In the genomic region with DNA sequence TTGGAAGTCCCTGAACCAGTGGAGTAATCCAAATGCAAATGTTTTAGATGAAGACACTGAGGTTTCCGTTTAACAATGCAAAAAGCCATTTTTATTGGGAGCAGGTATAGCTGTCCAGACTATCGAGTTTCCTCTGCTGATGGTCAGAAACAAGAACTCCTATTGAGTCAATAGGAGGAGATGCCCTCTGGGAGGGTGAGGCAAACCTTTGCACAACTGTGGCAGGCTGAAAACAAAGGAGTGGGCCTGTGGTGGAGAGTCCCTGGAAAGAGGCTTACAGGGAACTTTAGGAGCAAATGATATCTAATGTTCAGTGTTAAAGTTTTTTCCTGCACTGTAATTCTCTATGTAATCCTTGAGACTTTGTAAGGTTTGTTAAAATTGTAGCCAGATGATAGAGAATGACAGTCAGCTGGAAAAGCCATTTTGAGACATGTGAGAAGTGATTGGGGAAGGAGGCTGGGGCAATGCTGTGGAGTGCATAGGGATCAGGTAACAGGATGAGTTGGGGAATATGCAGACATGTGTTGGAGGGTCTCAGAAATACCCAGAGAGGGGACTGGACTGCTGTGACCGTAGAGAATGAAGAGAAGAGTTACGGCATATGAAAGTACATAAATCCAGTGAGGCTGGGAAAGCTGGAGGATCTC, we compare ENCODE assay signal across 20 cellular contexts. TPM values are rescaled to one million over a fixed set of nuclear protein-coding genes. Genes with fewer than 3 reads are reported as not detected.
DNase-seq lines count a peak whose midpoint lies in the region; ATAC-seq and TF ChIP-seq lines count a peak whose summit lies in the region.
"Had no signal": no experiment of that assay in that cellular context is flagged by ENCODE, and none has a peak within 500 bp of the region (broad histone marks: within the 10 kb centered on the region; RNA-seq: fewer than 3 reads in every experiment).

No MANE protein-coding gene starts in this region.

- no peaks in the 10 kb centered on the region for H3K9me3 ChIP-seq in mammary epithelial cell (replicated peaks; ENCODE audit: insufficient read depth, low read length)
- no peaks in the 10 kb centered on the region for H3K9me3 ChIP-seq in smooth muscle cell (replicated peaks; ENCODE audit: low read depth)

- ATAC-seq in GM21619 (IDR thresholded peaks at IDR 0.05; ENCODE audit: unreplicated experiment) = no peak
- ATAC-seq: GM12878 had no signal

- H3K4me1 Mint-ChIP-seq in MCF 10A (ENCODE audit: insufficient read depth, unreplicated experiment) = no peaks in the 10 kb centered on the region
- H3K4me1 Mint-ChIP-seq in nephron = peaks cover 41% of the 10 kb centered on the region
- peaks cover 2% of the 10 kb centered on the region for H3K4me1 Mint-ChIP-seq in activated CD4-positive, alpha-beta memory T cell treated with anti-CD3 and anti-CD28 coated beads, Interleukin-2, amount 10 ng/mL, durations not matched to agents 7 days and 5 days

- 55% methylated on average over 4 of the region's 4 CpGs for WGBS in mammary epithelial cell (ENCODE audit: low coverage, missing lambda C conversion rate)
- WGBS in smooth muscle cell (ENCODE audit: low lambda C conversion rate) = 80% methylated on average over 4 of the region's 4 CpGs

- H3K36me3 Mint-ChIP-seq in MCF 10A (ENCODE audit: insufficient read depth, unreplicated experiment) (no peaks in the 10 kb centered on the region), nephron (ENCODE audit: low read depth) (no peaks in the 10 kb centered on the region)
- H3K36me3 Mint-ChIP-seq in activated CD4-positive, alpha-beta memory T cell treated with anti-CD3 and anti-CD28 coated beads, Interleukin-2, amount 10 ng/mL, durations not matched to agents 7 days and 5 days (ENCODE audit: low read depth) = peaks cover 8% of the 10 kb centered on the region
- H3K36me3 Mint-ChIP-seq: CD4-positive, alpha-beta memory T cell had no signal

- POLR2A ChIA-PET in MCF 10A (lab: Yijun Ruan, JAX) = interaction anchor here (0.8 to 1.5 kb wide), 2 partner anchors 12 to 13 kb away, joined by 3 read pairs; no protein-coding TSS in a partner anchor
- POLR2A ChIA-PET in activated CD4-positive, alpha-beta memory T cell treated with anti-CD3 and anti-CD28 coated beads, Interleukin-2, amount 10 ng/mL, durations not matched to agents 7 days and 5 days (lab: Charles Lee) = no interaction called here

- dilution Hi-C loops in mammary epithelial cell (cut with HindIII; ENCODE audit: low sequenced_read_pairs) = no loop called here

- H3K79me2 ChIP-seq in mammary epithelial cell (ENCODE audit: insufficient read depth, low read length) (no peaks in the 10 kb centered on the region), smooth muscle cell (ENCODE audit: low read depth) (no peaks in the 10 kb centered on the region)

- H4K20me1 ChIP-seq in mammary epithelial cell (ENCODE audit: insufficient read depth, low read length) = no peaks in the 10 kb centered on the region
- no peaks in the 10 kb centered on the region for H4K20me1 ChIP-seq in smooth muscle cell (ENCODE audit: low read depth)

- in situ Hi-C loops in mammary epithelial cell (cut with MboI; ENCODE audit: low sequenced_read_pairs in 2 of 2) (no loop called here), SK-MEL-5 (cut with HindIII; ENCODE audit: low pct_unique_long_range_greater_than_20kb, low sequenced_read_pairs) (no loop called here)

- H3K9ac ChIP-seq in mammary epithelial cell (ENCODE audit: insufficient read depth, low read length) (no peak overlapping the region), smooth muscle cell (ENCODE audit: low read depth) (no peak overlapping the region)
- H3K9ac ChIP-seq: GM23248 had no signal

- H3K27me3 ChIP-seq in mammary epithelial cell (ENCODE audit: insufficient read depth, low read length) = no peaks in the 10 kb centered on the region
- no peaks in the 10 kb centered on the region for H3K27me3 ChIP-seq in smooth muscle cell (ENCODE audit: low read depth)

- H3K4me3 Mint-ChIP-seq in MCF 10A (ENCODE audit: unreplicated experiment) (no peak overlapping the region), nephron (no peak overlapping the region)
- H3K4me3 Mint-ChIP-seq in activated CD4-positive, alpha-beta memory T cell treated with anti-CD3 and anti-CD28 coated beads, Interleukin-2, amount 10 ng/mL, durations not matched to agents 7 days and 5 days = no peak overlapping the region
- H3K4me3 Mint-ChIP-seq: CD4-positive, alpha-beta memory T cell had no signal

- H2AFZ ChIP-seq in mammary epithelial cell (ENCODE audit: low read depth, low read length) (peak overlapping the region; percentile 10), smooth muscle cell (ENCODE audit: low read depth) (peak overlapping the region; percentile 37)
- H2AFZ ChIP-seq: GM23248 had no signal

- intact Hi-C loops in mammary epithelial cell (cut with micrococcal nuclease) (no loop called here), MCF 10A (cut with micrococcal nuclease) (no loop called here)

- TF ChIP-seq CTCF in mammary epithelial cell (conservative IDR thresholded peaks at IDR 0.05 in 1 of 2, IDR thresholded peaks at IDR 0.05 in 1 of 2; ENCODE audit: extremely low read depth in 1 of 2, insufficient read depth in 1 of 2, low read depth in 1 of 2, low read length in 2 of 2) = no peak
- TF ChIP-seq CTCF in MCF 10A (IDR thresholded peaks at IDR 0.05; ENCODE audit: unreplicated experiment) = no peak
- TF ChIP-seq CTCF in nephron (IDR thresholded peaks at IDR 0.05; ENCODE audit: unreplicated experiment in 3 of 3) = no peak
- TF ChIP-seq CTCF in smooth muscle cell (IDR thresholded peaks at IDR 0.05; ENCODE audit: borderline replicate concordance, insufficient read depth, poor library complexity, severe bottlenecking) = no peak

- no peaks in the 10 kb centered on the region for H3K27me3 Mint-ChIP-seq in MCF 10A (ENCODE audit: insufficient read depth, unreplicated experiment)
- no peaks in the 10 kb centered on the region for H3K27me3 Mint-ChIP-seq in nephron (ENCODE audit: low read depth)
- H3K27me3 Mint-ChIP-seq in activated CD4-positive, alpha-beta memory T cell treated with anti-CD3 and anti-CD28 coated beads, Interleukin-2, amount 10 ng/mL, durations not matched to agents 7 days and 5 days = peaks cover 2% of the 10 kb centered on the region
- H3K27me3 Mint-ChIP-seq: CD4-positive, alpha-beta memory T cell had no signal

- H3F3A ChIP-seq in smooth muscle cell (ENCODE audit: low read depth) = no peaks in the 10 kb centered on the region

- CTCF ChIA-PET in mammary epithelial cell (lab: Charles Lee; ENCODE audit: low non-redundant PET) (interaction anchor here (0.6 kb wide), 1 partner anchor 18 kb away, joined by 4 read pairs; no protein-coding TSS in a partner anchor), MCF 10A (lab: Yijun Ruan, JAX) (interaction anchor here (0.7 kb wide), 1 partner anchor 45 kb away, joined by 4 read pairs; no protein-coding TSS in a partner anchor)
- CTCF ChIA-PET in activated CD4-positive, alpha-beta memory T cell treated with anti-CD3 and anti-CD28 coated beads, Interleukin-2, amount 10 ng/mL, durations not matched to agents 7 days and 5 days (lab: Charles Lee) = interaction anchor here (1.2 kb wide), 1 partner anchor 21 kb away, joined by 3 read pairs; no protein-coding TSS in a partner anchor

- H3K27ac ChIP-seq in mammary epithelial cell (ENCODE audit: insufficient read depth, low read depth, low read length) (no peak overlapping the region), smooth muscle cell (ENCODE audit: low read depth) (no peak overlapping the region)
- H3K27ac ChIP-seq: GM23248, SK-N-MC had no signal

- DNase-seq in mammary epithelial cell = no peak
- no peak for DNase-seq in MCF 10A (ENCODE audit: unreplicated experiment)
- DNase-seq in SK-MEL-5 (ENCODE audit: low read depth, low spot score) = peak; percentile 43
- no peak for DNase-seq in smooth muscle cell (lab: John Stamatoyannopoulos, UW; ENCODE audit: unreplicated experiment)
- DNase-seq in activated CD4-positive, alpha-beta memory T cell treated with anti-CD3 and anti-CD28 coated beads, Interleukin-2, amount 10 ng/mL, durations not matched to agents 7 days and 5 days = no peak
- DNase-seq in NCI-H2081 treated with DMSO at 0.1 percent for 48 hours (lab: John Stamatoyannopoulos, UW) = no peak
- DNase-seq: Calu3; CD4-positive, alpha-beta memory T cell; EL; GM23248; KBM-7; MV-4-11; NCI-H187 treated with DMSO at 0.1 percent for 48 hours; NCI-H446 treated with DMSO at 0.1 percent for 48 hours; NCI-H774; Right ventricle myocardium superior had no signal

- H3K4me1 ChIP-seq in mammary epithelial cell (ENCODE audit: insufficient read depth, low read length) = no peaks in the 10 kb centered on the region
- H3K4me1 ChIP-seq in smooth muscle cell (ENCODE audit: low read depth) = no peaks in the 10 kb centered on the region

- H3K27ac Mint-ChIP-seq in MCF 10A (ENCODE audit: low read depth, unreplicated experiment) = no peak overlapping the region
- peak overlapping the region; percentile 73 to 79 (median 76) for H3K27ac Mint-ChIP-seq in nephron
- H3K27ac Mint-ChIP-seq in activated CD4-positive, alpha-beta memory T cell treated with anti-CD3 and anti-CD28 coated beads, Interleukin-2, amount 10 ng/mL, durations not matched to agents 7 days and 5 days = no peak overlapping the region

- H3K9me3 Mint-ChIP-seq in MCF 10A (ENCODE audit: unreplicated experiment) (no peaks in the 10 kb centered on the region), nephron (peaks cover 1% of the 10 kb centered on the region)
- H3K9me3 Mint-ChIP-seq in activated CD4-positive, alpha-beta memory T cell treated with anti-CD3 and anti-CD28 coated beads, Interleukin-2, amount 10 ng/mL, durations not matched to agents 7 days and 5 days = peaks cover 4% of the 10 kb centered on the region

- no peaks in the 10 kb centered on the region for H3K36me3 ChIP-seq in mammary epithelial cell (ENCODE audit: insufficient read depth, low read length)
- H3K36me3 ChIP-seq in smooth muscle cell (ENCODE audit: low read depth) = no peaks in the 10 kb centered on the region

- BruUV-seq in mammary epithelial cell (replicated peaks; lab: Mats Ljungman, UMichigan) (no TSS peak), MCF 10A (replicated peaks; lab: Mats Ljungman, UMichigan) (no TSS peak)

- H3K4me3 ChIP-seq in mammary epithelial cell (replicated peaks in 1 of 3; ENCODE audit: insufficient read depth in 1 of 3, low read depth in 2 of 3, low read length in 3 of 3) (no peak overlapping the region), smooth muscle cell (no peak overlapping the region)
- H3K4me3 ChIP-seq: GM12878, GM23248, SK-N-MC had no signal

- H3K4me2 ChIP-seq in mammary epithelial cell (ENCODE audit: insufficient read depth, low read depth, low read length) = no peak overlapping the region
- H3K4me2 ChIP-seq in smooth muscle cell = no peak overlapping the region

RNA-seq across cellular contexts. Expression of gene EML4, which starts 15.1 kb away (rescaled TPM):
- 10 to 100 TPM; 32.0 to 32.2 TPM for total RNA-seq in mammary epithelial cell
- 19.9 TPM for polyA plus RNA-seq in mammary epithelial cell
- 35.2 TPM for polyA minus RNA-seq in mammary epithelial cell
- 31.2 and 34.5 TPM in 2 replicates for total RNA-seq in MCF 10A (2022)
- 78.4 and 81.7 TPM in 2 replicates for total RNA-seq in SK-MEL-5 (2014; rRNA removed; shearing (Covaris generic))
- 55.3 and 74.0 TPM in 2 replicates for polyA plus RNA-seq in SK-MEL-5 (2015; cell fraction: cytosol; rRNA removed)
- polyA plus RNA-seq in SK-MEL-5 (2015; cell fraction: nucleus; rRNA removed) = 163 and 189 TPM in 2 replicates
- 46.2 and 55.9 TPM in 2 replicates for total RNA-seq in smooth muscle cell
- polyA plus RNA-seq in smooth muscle cell = 33.6 and 39.9 TPM in 2 replicates
- 100 to 1,000 TPM; 130 to 133 TPM for total RNA-seq in activated CD4-positive, alpha-beta memory T cell treated with anti-CD3 and anti-CD28 coated beads, Interleukin-2, amount 10 ng/mL, durations not matched to agents 7 days and 5 days

Comparison
In these comparisons a context has a peak if more than half of its experiments do, and no peak if none do; other contexts are left out.
1. H3K27ac Mint-ChIP-seq: peak in nephron (3 of 3); none in MCF 10A (single experiment) and activated CD4-positive, alpha-beta memory T cell treated with anti-CD3 and anti-CD28 coated beads, Interleukin-2, amount 10 ng/mL, durations not matched to agents 7 days and 5 days (single experiment).